ENCODE assay signal across 30 cellular contexts in the genomic region with DNA sequence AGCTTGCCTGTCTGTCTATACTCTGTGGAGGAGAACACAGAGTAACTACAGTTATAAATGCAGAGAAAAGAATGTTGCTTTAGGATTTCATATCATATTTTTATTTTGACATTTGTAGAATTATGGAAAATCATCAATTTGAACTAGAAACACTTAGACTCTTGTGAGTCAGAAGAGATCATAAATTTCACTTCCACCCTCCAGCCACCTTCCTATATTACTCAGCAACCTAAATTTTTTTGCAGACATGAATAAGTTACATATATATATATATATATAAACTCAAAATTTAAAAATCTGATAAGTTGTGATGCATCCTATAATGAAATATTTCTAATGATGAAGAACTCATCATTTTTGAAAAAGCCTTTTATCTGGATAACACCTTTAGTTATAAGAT.
"Had no signal": no experiment of that assay in that cellular context is flagged by ENCODE, and none has a peak within 500 bp of the region (broad histone marks: within the 10 kb centered on the region; RNA-seq: fewer than 3 reads in every experiment).

No MANE protein-coding gene starts in this region.

- H2AFZ ChIP-seq: parathyroid adenoma had no signal

- H3K9me3 ChIP-seq: neutrophil, ovary, psoas muscle, right lobe of liver, thyroid gland, vagina had no signal

- DNase-seq: nephron progenitor cell; occipital lobe; ovary; posterior cingulate gyrus; psoas muscle; right cardiac atrium; right lobe of liver; sigmoid colon; small intestine; stimulated activated CD4-positive, alpha-beta T cell treated with anti-CD3 and anti-CD28 coated beads, Interleukin-15, amount 100 ng/mL, for 24 hours; stimulated activated CD4-positive, alpha-beta T cell treated with anti-CD3 and anti-CD28 coated beads, Interleukin-2, amount 100 ng/mL, for 24 hours; stimulated activated CD4-positive, alpha-beta T cell treated with anti-CD3 and anti-CD28 coated beads, Interleukin-2, amount 100 ng/mL, for 48 hours; stimulated activated CD4-positive, alpha-beta T cell treated with anti-CD3 and anti-CD28 coated beads, Interleukin-4, amount 100 ng/mL, for 24 hours; stimulated activated naive B cell treated with anti-CD40 and anti-IgM and Interleukin-4, amounts not matched to agents 10 μg/mL and 1 μg/mL and 100 μg/mL, for 72 hours; stimulated activated naive CD4-positive, alpha-beta T cell treated with Interleukin-2 at 50 U/mL for 16 hours; stomach; thyroid gland; trophoblast cell; upper lobe of left lung had no signal

- H3K4me3 ChIP-seq: ovary, psoas muscle, right lobe of liver, sigmoid colon, stomach, thoracic aorta, thyroid gland, tibial nerve, upper lobe of left lung, vagina had no signal

- H3K27ac ChIP-seq: neutrophil, ovary, parathyroid adenoma, psoas muscle, right lobe of liver, sigmoid colon, stomach, thoracic aorta, thyroid gland, tibial nerve, upper lobe of left lung, vagina had no signal

- ATAC-seq: natural killer cell treated with Interleukin-12 subunit alpha and Interleukin-12 subunit beta and Interleukin-15 and Interleukin-18, amount 100 ng/mL, for 72 hours; psoas muscle; right cardiac atrium; right lobe of liver; stimulated activated effector memory CD8-positive, alpha-beta T cell treated with anti-CD3 and anti-CD28 coated beads, Interleukin-12 subunit alpha, Interleukin-12 subunit beta, amount 100 ng/mL, for 72 hours; stimulated activated naive B cell treated with anti-CD40 and anti-IgM and Interleukin-4, amounts not matched to agents 10 μg/mL and 1 μg/mL and 100 μg/mL, for 72 hours had no signal

- H3K4me1 Mint-ChIP-seq: neural crest cell; stimulated activated effector memory CD8-positive, alpha-beta T cell treated with anti-CD3 and anti-CD28 coated beads, Interleukin-12 subunit alpha, Interleukin-12 subunit beta, amount 100 ng/mL, for 72 hours; stimulated activated naive B cell treated with anti-CD40 and anti-IgM and Interleukin-4, amounts not matched to agents 10 μg/mL and 1 μg/mL and 100 μg/mL, for 72 hours had no signal

- H3K9ac ChIP-seq: parathyroid adenoma had no signal

- H3K4me3 Mint-ChIP-seq: natural killer cell treated with Interleukin-12 subunit alpha and Interleukin-12 subunit beta and Interleukin-15 and Interleukin-18, amount 100 ng/mL, for 72 hours; nephron progenitor cell; neural crest cell; stimulated activated effector memory CD8-positive, alpha-beta T cell treated with anti-CD3 and anti-CD28 coated beads, Interleukin-12 subunit alpha, Interleukin-12 subunit beta, amount 100 ng/mL, for 72 hours; stimulated activated naive B cell treated with anti-CD40 and anti-IgM and Interleukin-4, amounts not matched to agents 10 μg/mL and 1 μg/mL and 100 μg/mL, for 72 hours; stimulated activated naive CD8-positive, alpha-beta T cell treated with anti-CD3 and anti-CD28 coated beads, Interleukin-15, Interleukin-2, amounts not matched to agents 100 ng/mL and 50 ng/mL, for 24 hours had no signal

- H3K27ac Mint-ChIP-seq: natural killer cell treated with Interleukin-12 subunit alpha and Interleukin-12 subunit beta and Interleukin-15 and Interleukin-18, amount 100 ng/mL, for 72 hours; progenitor cell of endocrine pancreas; stimulated activated effector memory CD8-positive, alpha-beta T cell treated with anti-CD3 and anti-CD28 coated beads, Interleukin-12 subunit alpha, Interleukin-12 subunit beta, amount 100 ng/mL, for 72 hours; stimulated activated naive B cell treated with anti-CD40 and anti-IgM and Interleukin-4, amounts not matched to agents 10 μg/mL and 1 μg/mL and 100 μg/mL, for 72 hours; stimulated activated naive CD8-positive, alpha-beta T cell treated with anti-CD3 and anti-CD28 coated beads, Interleukin-15, Interleukin-2, amounts not matched to agents 100 ng/mL and 50 ng/mL, for 24 hours had no signal

- FAIRE-seq: small intestine, urothelium cell line had no signal

- H3K9me3 Mint-ChIP-seq: stimulated activated naive CD8-positive, alpha-beta T cell treated with anti-CD3 and anti-CD28 coated beads, Interleukin-15, Interleukin-2, amounts not matched to agents 100 ng/mL and 50 ng/mL, for 24 hours had no signal

- H3K4me1 ChIP-seq: parathyroid adenoma, psoas muscle, right lobe of liver, sigmoid colon, stomach, thyroid gland, tibial nerve, upper lobe of left lung, vagina had no signal

- H3K36me3 ChIP-seq: neutrophil, ovary, right lobe of liver, sigmoid colon, stomach, thoracic aorta, thyroid gland, tibial nerve, upper lobe of left lung, vagina had no signal

- H3K27me3 ChIP-seq: neutrophil, ovary, right lobe of liver, sigmoid colon, stomach, thyroid gland, tibial nerve, upper lobe of left lung, vagina had no signal

- H3K27me3 Mint-ChIP-seq: natural killer cell treated with Interleukin-12 subunit alpha and Interleukin-12 subunit beta and Interleukin-15 and Interleukin-18, amount 100 ng/mL, for 72 hours; progenitor cell of endocrine pancreas; stimulated activated naive CD8-positive, alpha-beta T cell treated with anti-CD3 and anti-CD28 coated beads, Interleukin-15, Interleukin-2, amounts not matched to agents 100 ng/mL and 50 ng/mL, for 24 hours had no signal

- H3K36me3 Mint-ChIP-seq: natural killer cell treated with Interleukin-12 subunit alpha and Interleukin-12 subunit beta and Interleukin-15 and Interleukin-18, amount 100 ng/mL, for 72 hours; stimulated activated effector memory CD8-positive, alpha-beta T cell treated with anti-CD3 and anti-CD28 coated beads, Interleukin-12 subunit alpha, Interleukin-12 subunit beta, amount 100 ng/mL, for 72 hours; stimulated activated naive B cell treated with anti-CD40 and anti-IgM and Interleukin-4, amounts not matched to agents 10 μg/mL and 1 μg/mL and 100 μg/mL, for 72 hours had no signal

- H3K79me2 ChIP-seq: parathyroid adenoma had no signal
